25 cellular contexts compared by ENCODE assay signal in the genomic region with DNA sequence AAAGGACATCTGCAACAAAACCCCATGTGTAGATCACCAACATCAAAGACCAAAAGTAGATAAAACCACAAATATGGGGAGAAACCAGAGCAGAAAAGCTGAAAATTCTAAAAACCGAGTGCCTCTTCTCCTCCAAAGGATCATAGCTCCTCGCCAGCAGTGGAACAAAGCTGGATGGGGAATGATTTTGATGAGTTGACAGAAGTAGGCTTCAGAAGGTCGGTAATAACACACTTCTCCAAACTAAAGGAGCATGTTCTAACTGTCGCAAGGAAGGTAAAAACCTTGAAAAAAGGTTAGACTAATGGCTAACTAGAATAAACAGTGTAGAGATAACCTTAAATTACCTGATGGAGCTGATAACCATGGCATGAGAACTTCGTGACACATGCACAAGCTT.
"Had no signal": no experiment of that assay in that cellular context is flagged by ENCODE, and none has a peak within 500 bp of the region (broad histone marks: within the 10 kb centered on the region; RNA-seq: fewer than 3 reads in every experiment).

No MANE protein-coding gene starts in this region.

- H3K4me1 ChIP-seq: neural progenitor cell, parathyroid adenoma, psoas muscle, stomach, tibial nerve, upper lobe of left lung, vagina had no signal

- H3K79me2 ChIP-seq: parathyroid adenoma had no signal

- FAIRE-seq: urothelium cell line had no signal

- H3K27ac ChIP-seq: neural progenitor cell, ovary, parathyroid adenoma, psoas muscle, skin epidermis, stomach, thoracic aorta, thyroid gland, tibial nerve, upper lobe of left lung, vagina had no signal

- H3K9me3 ChIP-seq: ovary, psoas muscle, stomach, thoracic aorta, thyroid gland, tibial nerve, upper lobe of left lung, vagina had no signal

- H2AFZ ChIP-seq: neural progenitor cell, parathyroid adenoma had no signal

- DNase-seq: natural killer cell; occipital lobe; ovary; posterior cingulate gyrus; psoas muscle; right cardiac atrium; stimulated activated CD4-positive, alpha-beta T cell treated with anti-CD3 and anti-CD28 coated beads, Interleukin-15, amount 100 ng/mL, for 24 hours; stimulated activated CD4-positive, alpha-beta T cell treated with anti-CD3 and anti-CD28 coated beads, Interleukin-2, amount 100 ng/mL, for 24 hours; stimulated activated CD4-positive, alpha-beta T cell treated with anti-CD3 and anti-CD28 coated beads, Interleukin-2, amount 100 ng/mL, for 48 hours; stimulated activated CD4-positive, alpha-beta T cell treated with anti-CD3 and anti-CD28 coated beads, Interleukin-4, amount 100 ng/mL, for 24 hours; stimulated activated naive B cell treated with anti-CD40 and anti-IgM and Interleukin-4, amounts not matched to agents 10 μg/mL and 1 μg/mL and 100 μg/mL, for 72 hours; stimulated activated naive CD4-positive, alpha-beta T cell treated with Interleukin-2 at 50 U/mL for 16 hours; stomach; thyroid gland; trophoblast cell; upper lobe of left lung had no signal

- H3K36me3 ChIP-seq: neural progenitor cell, ovary, stomach, thoracic aorta, thyroid gland, tibial nerve, upper lobe of left lung, vagina had no signal

- H3K9ac ChIP-seq: neural progenitor cell, parathyroid adenoma had no signal

- H3K4me2 ChIP-seq: neural progenitor cell had no signal

- H3K27me3 ChIP-seq: neural progenitor cell, ovary, stomach, thyroid gland, tibial nerve, upper lobe of left lung, vagina had no signal

- H3K4me3 ChIP-seq: neural progenitor cell, ovary, psoas muscle, skin epidermis, stomach, thoracic aorta, thyroid gland, tibial nerve, upper lobe of left lung, vagina had no signal

- ATAC-seq: natural killer cell; psoas muscle; right cardiac atrium; sciatic nerve; stimulated activated effector memory CD8-positive, alpha-beta T cell treated with anti-CD3 and anti-CD28 coated beads, Interleukin-12 subunit alpha, Interleukin-12 subunit beta, amount 100 ng/mL, for 72 hours; stimulated activated naive B cell treated with anti-CD40 and anti-IgM and Interleukin-4, amounts not matched to agents 10 μg/mL and 1 μg/mL and 100 μg/mL, for 72 hours had no signal
